In the genomic region with DNA sequence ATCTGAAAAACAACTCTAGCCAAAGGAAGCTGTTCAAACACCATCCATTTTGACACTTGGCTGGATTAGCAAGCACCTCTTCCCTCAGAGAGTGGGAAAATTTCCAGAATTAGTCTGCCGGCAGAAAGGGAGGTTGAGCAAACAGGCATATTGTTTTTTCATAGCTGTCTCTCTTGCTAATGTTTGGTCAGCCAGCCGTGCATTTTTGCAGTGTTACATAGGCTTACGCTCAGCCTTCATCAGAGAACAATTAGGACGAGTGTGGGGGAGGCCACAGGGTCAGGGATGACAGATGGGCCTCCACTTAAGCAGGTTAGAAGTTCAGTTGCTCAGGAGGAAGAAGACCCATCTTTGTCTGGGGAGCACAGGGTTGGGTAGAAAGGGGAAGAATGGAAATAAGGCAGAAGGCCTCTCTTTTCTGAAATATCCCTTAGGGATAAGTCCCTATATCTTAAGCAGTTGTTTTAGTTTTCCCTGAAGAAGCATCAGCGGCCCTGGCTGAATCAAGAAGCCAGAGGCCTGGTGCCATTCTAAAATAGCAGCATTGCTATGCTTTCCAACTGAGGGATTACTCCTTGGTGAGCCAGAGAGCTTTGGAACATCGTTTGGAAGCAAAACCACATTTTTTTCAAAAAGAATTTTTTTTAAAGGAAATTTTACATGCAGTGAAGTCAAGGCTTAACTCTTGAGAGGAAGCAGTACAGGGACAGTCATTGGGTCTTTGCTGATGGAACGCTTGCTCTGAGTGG, we compare ENCODE assay signal across 11 cellular contexts.
DNase-seq lines count a peak whose midpoint lies in the region; ATAC-seq and TF ChIP-seq lines count a peak whose summit lies in the region.
"Had no signal": no experiment of that assay in that cellular context is flagged by ENCODE, and none has a peak within 500 bp of the region (broad histone marks: within the 10 kb centered on the region; RNA-seq: fewer than 3 reads in every experiment).

No MANE protein-coding gene starts in this region.

- TF ChIP-seq CTCF in esophagus muscularis mucosa (IDR thresholded peaks at IDR 0.05): no peak
- no peak for TF ChIP-seq CTCF in osteocyte (IDR thresholded peaks at IDR 0.05)

- H3K27me3 ChIP-seq in esophagus muscularis mucosa: peaks cover 0 to 5% (median 2%) of the 10 kb centered on the region in 4 donors
- H3K27me3 ChIP-seq in effector memory CD4-positive, alpha-beta T cell (replicated peaks; ENCODE audit: control insufficient read depth, insufficient read depth, low read length, poor library complexity, severe bottlenecking): no peaks in the 10 kb centered on the region
- H3K27me3 ChIP-seq in trophoblast cell (ENCODE audit: insufficient read depth, low read length): no peaks in the 10 kb centered on the region
- H3K27me3 ChIP-seq: colonic mucosa had no signal

- no peaks in the 10 kb centered on the region for H3K36me3 ChIP-seq in esophagus muscularis mucosa
- no peaks in the 10 kb centered on the region for H3K36me3 ChIP-seq in effector memory CD4-positive, alpha-beta T cell (ENCODE audit: control insufficient read depth, insufficient read depth, low read length)
- no peaks in the 10 kb centered on the region for H3K36me3 ChIP-seq in trophoblast cell (ENCODE audit: control insufficient read depth in 1 of 2, insufficient read depth in 2 of 2, low read length in 2 of 2)
- H3K36me3 ChIP-seq: colonic mucosa had no signal

- no peak overlapping the region for H2BK5ac ChIP-seq in trophoblast cell (ENCODE audit: low read depth, low read length, poor library complexity)

- in situ Hi-C loops in Caki2 (cut with HindIII; ENCODE audit: low pct_unique_long_range_greater_than_20kb, low sequenced_read_pairs): no loop called here

- WGBS in esophagus muscularis mucosa: 34% methylated on average over 7 of the region's 7 CpGs
- no CpG with 5 or more reads among the region's 7 CpGs for WGBS in trophoblast cell (ENCODE audit: extremely low coverage, insufficient coverage, insufficient read length)

- intact Hi-C loops in esophagus muscularis mucosa (cut with DNase I): loop anchor here (5.0 kb wide), 1 partner anchor 50 kb away; no protein-coding TSS in a partner anchor

- no peak overlapping the region for H3K18ac ChIP-seq in trophoblast cell (ENCODE audit: low read length)

- no peak overlapping the region for H3K4ac ChIP-seq in trophoblast cell (ENCODE audit: low read depth, low read length)

- H3K36me3 Mint-ChIP-seq in osteocyte (ENCODE audit: unreplicated experiment): no peaks in the 10 kb centered on the region

- no peak overlapping the region for H3K23ac ChIP-seq in trophoblast cell (ENCODE audit: low read length)

- no peaks in the 10 kb centered on the region for H3K79me1 ChIP-seq in trophoblast cell (ENCODE audit: low read length)

- no peak overlapping the region for H3K14ac ChIP-seq in trophoblast cell (ENCODE audit: low read length)

- peaks cover 2% of the 10 kb centered on the region for H3K27me3 Mint-ChIP-seq in osteocyte (ENCODE audit: unreplicated experiment)

- H3K4me3 ChIP-seq in esophagus muscularis mucosa (no peak overlapping the region), trophoblast cell (ENCODE audit: low read depth, low read length) (no peak overlapping the region)
- H3K4me3 ChIP-seq in effector memory CD4-positive, alpha-beta T cell (ENCODE audit: insufficient read depth, low read depth, low read length, poor library complexity, severe bottlenecking): no peak overlapping the region
- H3K4me3 ChIP-seq: colonic mucosa had no signal

- no peaks in the 10 kb centered on the region for H3K9me3 ChIP-seq in esophagus muscularis mucosa
- no peaks in the 10 kb centered on the region for H3K9me3 ChIP-seq in effector memory CD4-positive, alpha-beta T cell (ENCODE audit: control insufficient read depth, low read length)
- peaks cover 4% of the 10 kb centered on the region for H3K9me3 ChIP-seq in trophoblast cell (ENCODE audit: insufficient read depth, low read depth, low read length)
- H3K9me3 ChIP-seq: colonic mucosa had no signal

- no peak overlapping the region for H3K4me3 Mint-ChIP-seq in osteocyte (ENCODE audit: unreplicated experiment)

- peak overlapping the region; percentile 73 to 86 (median 76) for H3K27ac ChIP-seq in esophagus muscularis mucosa (replicated peaks in 1 of 4)
- no peak overlapping the region for H3K27ac ChIP-seq in effector memory CD4-positive, alpha-beta T cell (ENCODE audit: insufficient read depth, low read length, poor library complexity, severe bottlenecking)
- no peak overlapping the region for H3K27ac ChIP-seq in trophoblast cell (ENCODE audit: low read depth, low read length)
- H3K27ac ChIP-seq: colonic mucosa, HL-60 had no signal

- no peak overlapping the region for H2AK5ac ChIP-seq in trophoblast cell (ENCODE audit: low read length)

- H4K91ac ChIP-seq in trophoblast cell (ENCODE audit: low read depth, low read length): no peak overlapping the region

- no peak overlapping the region for H2AFZ ChIP-seq in trophoblast cell (ENCODE audit: insufficient read depth, low read length, poor library complexity)

- no peak overlapping the region for H3K9ac ChIP-seq in trophoblast cell (ENCODE audit: low read length)

- no peak for TF ChIP-seq POLR2A in esophagus muscularis mucosa (IDR thresholded peaks at IDR 0.05; ENCODE audit: low read depth)

- peak overlapping the region; percentile 85 for H3K27ac Mint-ChIP-seq in osteocyte (ENCODE audit: unreplicated experiment)

- H2BK12ac ChIP-seq in trophoblast cell (ENCODE audit: low read length): no peak overlapping the region

- H3K4me1 Mint-ChIP-seq in osteocyte (ENCODE audit: unreplicated experiment): peaks cover 31% of the 10 kb centered on the region

- peaks cover 3% of the 10 kb centered on the region for H3K9me3 Mint-ChIP-seq in osteocyte (ENCODE audit: unreplicated experiment)

- H4K12ac ChIP-seq in trophoblast cell (ENCODE audit: low read depth, low read length): no peak overlapping the region

- no peak overlapping the region for H4K8ac ChIP-seq in trophoblast cell (ENCODE audit: low read depth, low read length)

- DNase-seq in Caki2 (ENCODE audit: low read depth): peak; percentile 67
- peak; percentile 39 for DNase-seq in NCI-H524 treated with DMSO at 0.1 percent for 48 hours (lab: John Stamatoyannopoulos, UW)
- no peak for DNase-seq in esophagus muscularis mucosa (ENCODE audit: extremely low spot score)
- no peak for DNase-seq in osteocyte (ENCODE audit: extremely low spot score, unreplicated experiment)
- DNase-seq in effector memory CD4-positive, alpha-beta T cell: no peak
- DNase-seq in trophoblast cell: no peak
- no peak for DNase-seq in NAMALWA (ENCODE audit: low spot score)
- DNase-seq: activated CD4-positive, alpha-beta T cell treated with anti-CD3 and anti-CD28 coated beads for 48 hours; colonic mucosa had no signal

- no peak for ATAC-seq in HG03280 (IDR thresholded peaks at IDR 0.05; ENCODE audit: unreplicated experiment)

- H2BK120ac ChIP-seq in trophoblast cell (ENCODE audit: insufficient read depth, low read length, poor library complexity): no peak overlapping the region

- H3K4me1 ChIP-seq in esophagus muscularis mucosa (peaks cover 9 to 51% (median 37%) of the 10 kb centered on the region in 4 donors), trophoblast cell (ENCODE audit: control insufficient read depth in 1 of 2, insufficient read depth in 2 of 2, low read length in 2 of 2) (peaks cover 0 to 10% of the 10 kb centered on the region in 2 experiments)
- peaks cover 3% of the 10 kb centered on the region for H3K4me1 ChIP-seq in effector memory CD4-positive, alpha-beta T cell (ENCODE audit: control insufficient read depth, insufficient read depth, low read length, poor library complexity, severe bottlenecking)

- no peak for TF ChIP-seq EP300 in esophagus muscularis mucosa (IDR thresholded peaks at IDR 0.05)

- no peak overlapping the region for H3K4me2 ChIP-seq in trophoblast cell (ENCODE audit: low read length)

- no peaks in the 10 kb centered on the region for H3K79me2 ChIP-seq in trophoblast cell (ENCODE audit: control insufficient read depth, insufficient read depth, low read length, poor library complexity)

Comparison
In these comparisons a context has a peak if more than half of its experiments do, and no peak if none do; other contexts are left out.
1. DNase-seq: peak in Caki2 (single experiment) and NCI-H524 treated with DMSO at 0.1 percent for 48 hours (single experiment); none in esophagus muscularis mucosa (single experiment), osteocyte (single experiment), effector memory CD4-positive, alpha-beta T cell (0 of 3), trophoblast cell (0 of 2) and NAMALWA (single experiment).
2. H3K27ac ChIP-seq: peak in esophagus muscularis mucosa (4 of 4); none in effector memory CD4-positive, alpha-beta T cell (single experiment) and trophoblast cell (single experiment).